In the genomic region with DNA sequence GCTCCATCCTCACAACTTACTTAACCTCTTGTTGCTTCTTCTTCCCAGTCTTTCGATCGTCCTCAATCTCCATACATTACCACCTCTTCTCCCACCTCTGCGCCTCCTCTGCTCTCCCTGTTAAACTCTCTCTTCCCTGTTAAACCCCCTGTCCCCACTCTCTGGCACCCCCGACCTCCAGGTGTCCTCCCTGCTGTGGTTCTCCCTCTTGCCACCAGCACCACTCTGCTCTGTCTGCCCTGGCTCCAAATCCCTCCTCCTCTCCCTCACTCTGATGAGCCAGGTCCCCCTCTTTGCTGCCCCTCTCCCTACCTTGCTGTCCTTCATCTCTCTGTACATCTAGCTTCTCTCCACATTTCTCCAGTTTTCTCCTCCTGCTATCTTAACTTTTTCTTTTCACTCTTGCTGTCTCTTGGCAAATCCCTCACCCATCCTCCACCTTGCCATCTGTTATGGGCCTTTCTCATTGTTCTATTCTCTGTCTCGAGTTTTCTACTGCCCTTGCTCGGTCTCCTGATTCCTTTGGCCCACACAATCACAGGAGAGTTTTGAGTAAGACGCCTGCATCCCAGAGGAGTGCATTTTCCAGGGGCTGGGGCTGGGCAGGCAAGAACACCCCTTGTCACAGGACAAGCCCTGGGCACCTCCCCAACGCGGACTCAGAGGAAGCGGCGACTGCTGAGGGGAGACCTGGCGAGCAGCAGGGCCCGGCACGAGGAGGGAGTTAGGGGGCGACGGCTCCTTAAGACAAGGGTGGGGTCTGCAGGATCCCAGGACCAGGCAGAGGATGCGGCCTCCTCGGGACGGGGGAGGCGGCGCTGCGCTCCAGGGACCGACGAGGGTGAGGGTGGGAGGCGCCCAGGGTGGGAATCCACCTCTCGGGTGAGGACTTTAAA, we compare ENCODE assay signal across 9 cellular contexts. TPM values are rescaled to one million over a fixed set of nuclear protein-coding genes. Genes with fewer than 3 reads are reported as not detected.
DNase-seq lines count a peak whose midpoint lies in the region; FAIRE-seq and TF ChIP-seq lines count a peak whose summit lies in the region.
"Had no signal": no experiment of that assay in that cellular context is flagged by ENCODE, and none has a peak within 500 bp of the region (broad histone marks: within the 10 kb centered on the region; RNA-seq: fewer than 3 reads in every experiment).

No MANE protein-coding gene starts in this region.

- no peak overlapping the region for H3K27ac ChIP-seq in mammary epithelial cell (ENCODE audit: insufficient read depth, low read depth, low read length)
- H3K27ac ChIP-seq in kidney (ENCODE audit: low read depth in 2 of 2, low read length in 2 of 2), result no peak overlapping the region
- H3K27ac ChIP-seq: neutrophil had no signal

- no peak overlapping the region for H3K27ac Mint-ChIP-seq in T-helper 2 cell treated with Interferon-gamma antibody and Interleukin-4, amounts not matched to agents 5 μg/mL and 100 μg/mL, for 36 hours

- H3K9me3 Mint-ChIP-seq in T-helper 2 cell treated with Interferon-gamma antibody and Interleukin-4, amounts not matched to agents 5 μg/mL and 100 μg/mL, for 36 hours, result peaks cover 33% of the 10 kb centered on the region

- peak overlapping the region; percentile 44 for H2AFZ ChIP-seq in mammary epithelial cell (ENCODE audit: low read depth, low read length)

- H3K4me3 ChIP-seq in mammary epithelial cell (replicated peaks in 1 of 3; ENCODE audit: insufficient read depth in 1 of 3, low read depth in 2 of 3, low read length in 3 of 3) (peak overlapping the region; percentile 24 to 47 (median 33)), kidney (ENCODE audit: low read length in 2 of 2) (peak overlapping the region; percentile 64 to 75)

- TF ChIP-seq CTCF in mammary epithelial cell (conservative IDR thresholded peaks at IDR 0.05 in 1 of 2, IDR thresholded peaks at IDR 0.05 in 1 of 2; ENCODE audit: extremely low read depth in 1 of 2, insufficient read depth in 1 of 2, low read depth in 1 of 2, low read length in 2 of 2) (no peak), kidney (IDR thresholded peaks at IDR 0.05; ENCODE audit: borderline replicate concordance, extremely low read depth, insufficient read depth) (no peak)

- in situ Hi-C loops in mammary epithelial cell (cut with MboI; ENCODE audit: low sequenced_read_pairs in 2 of 2), result no loop called here

- H3K4me1 ChIP-seq in mammary epithelial cell (ENCODE audit: insufficient read depth, low read length) (peaks cover 10% of the 10 kb centered on the region), kidney (ENCODE audit: control insufficient read depth in 1 of 2, insufficient read depth in 1 of 2, low read depth in 1 of 2, low read length in 2 of 2) (peaks cover 0 to 7% of the 10 kb centered on the region in 2 donors)

- no peaks in the 10 kb centered on the region for H3K27me3 ChIP-seq in mammary epithelial cell (ENCODE audit: insufficient read depth, low read length)

- H3K9me3 ChIP-seq in mammary epithelial cell (replicated peaks; ENCODE audit: insufficient read depth, low read length) (peaks cover 15% of the 10 kb centered on the region), kidney (ENCODE audit: control insufficient read depth in 1 of 2, low read length in 2 of 2) (no peaks in the 10 kb centered on the region)

- WGBS in mammary epithelial cell (ENCODE audit: low coverage, missing lambda C conversion rate), result 40% methylated on average over 1 of the region's 26 CpGs

- no peaks in the 10 kb centered on the region for H3K27me3 Mint-ChIP-seq in T-helper 2 cell treated with Interferon-gamma antibody and Interleukin-4, amounts not matched to agents 5 μg/mL and 100 μg/mL, for 36 hours (ENCODE audit: low read depth)

- intact Hi-C loops in mammary epithelial cell (cut with micrococcal nuclease), result loop anchor here (2.0 to 10.0 kb wide), 5 partner anchors 50 to 138 kb away; partner anchors contain the start of genes ZNF160, ZNF320, ZNF468 and ZNF888
- intact Hi-C loops in kidney (cut with DNase I), result no loop called here

- peak overlapping the region; percentile 71 for H3K4me2 ChIP-seq in mammary epithelial cell (ENCODE audit: insufficient read depth, low read depth, low read length)

- CTCF ChIA-PET in mammary epithelial cell (lab: Charles Lee; ENCODE audit: low non-redundant PET), result no interaction called here

- peaks cover 5% of the 10 kb centered on the region for H3K4me1 Mint-ChIP-seq in T-helper 2 cell treated with Interferon-gamma antibody and Interleukin-4, amounts not matched to agents 5 μg/mL and 100 μg/mL, for 36 hours (ENCODE audit: low read depth)

- BruUV-seq in mammary epithelial cell (replicated peaks; lab: Mats Ljungman, UMichigan), result no TSS peak

- no peak for DNase-seq in T-helper 2 cell treated with Interferon-gamma antibody and Interleukin-4, amounts not matched to agents 5 μg/mL and 100 μg/mL, for 36 hours (ENCODE audit: low spot score)
- DNase-seq in T-helper 2 cell (no peak), mammary epithelial cell (no peak), kidney (peak; percentile 72), superior temporal gyrus (ENCODE audit: extremely low spot score) (peak; percentile 41), middle frontal gyrus (ENCODE audit: extremely low spot score, low spot score) (no peak), NCI-H2081 (lab: John Stamatoyannopoulos, UW) (no peak), HCEC 1CT (no peak)

- H3K79me2 ChIP-seq in mammary epithelial cell (ENCODE audit: insufficient read depth, low read length), result no peaks in the 10 kb centered on the region

- no peak for FAIRE-seq in kidney (lab: Jason Lieb, UNC)

- H3K36me3 ChIP-seq in mammary epithelial cell (ENCODE audit: insufficient read depth, low read length), result no peaks in the 10 kb centered on the region
- no peaks in the 10 kb centered on the region for H3K36me3 ChIP-seq in kidney (ENCODE audit: control insufficient read depth in 1 of 2, insufficient read depth in 2 of 2, low read length in 2 of 2)
- H3K36me3 ChIP-seq: neutrophil had no signal

- H3K36me3 Mint-ChIP-seq in T-helper 2 cell treated with Interferon-gamma antibody and Interleukin-4, amounts not matched to agents 5 μg/mL and 100 μg/mL, for 36 hours (ENCODE audit: low read depth), result peaks cover 5% of the 10 kb centered on the region

- H3K9ac ChIP-seq in mammary epithelial cell (ENCODE audit: insufficient read depth, low read length) (no peak overlapping the region), kidney (ENCODE audit: low read length in 2 of 2) (peak overlapping the region in 1 of 2 donors; percentile 61)

- no peaks in the 10 kb centered on the region for H4K20me1 ChIP-seq in mammary epithelial cell (ENCODE audit: insufficient read depth, low read length)

- peak overlapping the region; percentile 82 for H3K4me3 Mint-ChIP-seq in T-helper 2 cell treated with Interferon-gamma antibody and Interleukin-4, amounts not matched to agents 5 μg/mL and 100 μg/mL, for 36 hours

- dilution Hi-C loops in mammary epithelial cell (cut with HindIII; ENCODE audit: low sequenced_read_pairs), result no loop called here

RNA-seq across cellular contexts. Expression of gene ERVV-1, which starts 21.4 kb away (rescaled TPM):
- total RNA-seq in mammary epithelial cell (not detected), kidney (not detected)
- polyA plus RNA-seq in mammary epithelial cell (not detected), kidney (ENCODE audit: insufficient read depth, low read depth, low replicate concordance) (not detected)
- polyA minus RNA-seq in mammary epithelial cell, result not detected

RNA-seq across cellular contexts. Expression of gene ZNF816, which starts 29.7 kb away (rescaled TPM):
- 10 to 100 TPM in 1 of 2 donors, 1 to 10 TPM in 1; 6.0 to 10.8 TPM for total RNA-seq in mammary epithelial cell
- 3.8 TPM for polyA plus RNA-seq in mammary epithelial cell
- 13.7 TPM for polyA minus RNA-seq in mammary epithelial cell
- 16.6 TPM for total RNA-seq in kidney
- 4.4 TPM for polyA plus RNA-seq in kidney (ENCODE audit: insufficient read depth, low read depth, low replicate concordance)

RNA-seq across cellular contexts. Expression of gene ERVV-2, which starts 52.2 kb away (rescaled TPM):
- total RNA-seq in mammary epithelial cell (not detected), kidney (not detected)
- polyA plus RNA-seq in mammary epithelial cell (not detected), kidney (ENCODE audit: insufficient read depth, low read depth, low replicate concordance) (not detected)
- polyA minus RNA-seq in mammary epithelial cell, result not detected

Comparison
In these comparisons a context has a peak if more than half of its experiments do, and no peak if none do; other contexts are left out.
1. DNase-seq: peak in kidney (single experiment) and superior temporal gyrus (single experiment); none in T-helper 2 cell treated with Interferon-gamma antibody and Interleukin-4, amounts not matched to agents 5 μg/mL and 100 μg/mL, for 36 hours (single experiment), T-helper 2 cell (0 of 5), mammary epithelial cell (single experiment), middle frontal gyrus (single experiment), NCI-H2081 (0 of 2) and HCEC 1CT (single experiment).